In genomic region chr2:74481961-74482800, GRCh38 we compare ENCODE assay signal across 8 cellular contexts. TPM values are rescaled to one million over a fixed set of nuclear protein-coding genes. Genes with fewer than 3 reads are reported as not detected.
DNase-seq lines count a peak whose midpoint lies in the region; ATAC-seq and TF ChIP-seq lines count a peak whose summit lies in the region.

No MANE protein-coding gene starts in this region.

- intact Hi-C loops in left ventricle myocardium inferior (cut with micrococcal nuclease), result loop anchor here (5.0 to 10.0 kb wide), 2 partner anchors 63 to 105 kb away; no protein-coding TSS in a partner anchor

- H3K4me3 ChIP-seq in left ventricle myocardium inferior (peak overlapping the region; percentile 99), rectal smooth muscle tissue (ENCODE audit: low read length) (peak overlapping the region; percentile 91)

- H3K27me3 ChIP-seq in left ventricle myocardium inferior (ENCODE audit: low read depth) (no peaks in the 10 kb centered on the region), rectal smooth muscle tissue (ENCODE audit: control insufficient read depth, insufficient read depth, low read length) (no peaks in the 10 kb centered on the region)

- H3K9ac ChIP-seq in rectal smooth muscle tissue (ENCODE audit: low read length), result peak overlapping the region; percentile 78

- peak; percentile 84 for DNase-seq in activated effector memory CD4-positive, alpha-beta T cell treated with anti-CD3 and anti-CD28 coated beads, Interleukin-2, amount 50 U/mL, for 16 hours
- DNase-seq in activated effector memory CD4-positive, alpha-beta T cell treated with Interleukin-2 at 50 U/mL for 16 hours, result no peak
- DNase-seq in NCI-H510A (lab: John Stamatoyannopoulos, UW), result peak; percentile 35
- peak; percentile 48 for DNase-seq in activated gamma-delta T cell treated with Interleukin-2 at 50 U/mL for 16 hours
- no peak for DNase-seq in left ventricle myocardium inferior
- no peak for DNase-seq in HT-29 (ENCODE audit: low spot score)

- no peaks in the 10 kb centered on the region for H3K9me3 ChIP-seq in left ventricle myocardium inferior (replicated peaks)

- H3K4me1 ChIP-seq in left ventricle myocardium inferior (peaks cover 44% of the 10 kb centered on the region), rectal smooth muscle tissue (ENCODE audit: control insufficient read depth, insufficient read depth, low read length) (peaks cover 18% of the 10 kb centered on the region)

- H3K27ac ChIP-seq in left ventricle myocardium inferior (replicated peaks), result peak overlapping the region; percentile 97
- H3K27ac ChIP-seq in rectal smooth muscle tissue (ENCODE audit: low read depth, low read length), result peak overlapping the region; percentile 84

- peak; percentile 35 for ATAC-seq in HG02852 (IDR thresholded peaks at IDR 0.05; ENCODE audit: unreplicated experiment)

- no peak for TF ChIP-seq CTCF in left ventricle myocardium inferior (IDR thresholded peaks at IDR 0.05; ENCODE audit: borderline replicate concordance)

- H3K36me3 ChIP-seq in left ventricle myocardium inferior, result peaks cover 58% of the 10 kb centered on the region
- H3K36me3 ChIP-seq in rectal smooth muscle tissue (ENCODE audit: control insufficient read depth, insufficient read depth, low read length), result peaks cover 5% of the 10 kb centered on the region

RNA-seq across cellular contexts. Expression of gene CCDC142, which starts 0.6 kb away (rescaled TPM):
- total RNA-seq in left ventricle myocardium inferior, result 5.6 TPM
- 26.7 and 31.9 TPM in 2 replicates for total RNA-seq in HT-29 (2014; rRNA removed; shearing (Covaris generic))

RNA-seq across cellular contexts. Expression of gene TTC31, which starts 0.7 kb away (rescaled TPM):
- 9.5 TPM for total RNA-seq in left ventricle myocardium inferior
- 12.8 and 13.4 TPM in 2 replicates for total RNA-seq in HT-29 (2014; rRNA removed; shearing (Covaris generic))

RNA-seq across cellular contexts. Expression of gene MRPL53, which starts 9.7 kb away (rescaled TPM):
- 176 TPM for total RNA-seq in left ventricle myocardium inferior
- total RNA-seq in HT-29 (2014; rRNA removed; shearing (Covaris generic)), result 39.4 and 55.2 TPM in 2 replicates

RNA-seq across cellular contexts. Expression of gene MOGS, which starts 17.0 kb away (rescaled TPM):
- 19.5 TPM for total RNA-seq in left ventricle myocardium inferior
- total RNA-seq in HT-29 (2014; rRNA removed; shearing (Covaris generic)), result 84.7 and 91.9 TPM in 2 replicates

RNA-seq across cellular contexts. Expression of gene LBX2, which starts 17.2 kb away (rescaled TPM):
- 0.25 TPM for total RNA-seq in left ventricle myocardium inferior
- total RNA-seq in HT-29 (2014; rRNA removed; shearing (Covaris generic)), result 4.8 and 5.0 TPM in 2 replicates

Comparison
In these comparisons a context has a peak if more than half of its experiments do, and no peak if none do; other contexts are left out.
1. DNase-seq: peak in activated effector memory CD4-positive, alpha-beta T cell treated with anti-CD3 and anti-CD28 coated beads, Interleukin-2, amount 50 U/mL, for 16 hours (single experiment), NCI-H510A (single experiment) and activated gamma-delta T cell treated with Interleukin-2 at 50 U/mL for 16 hours (single experiment); none in activated effector memory CD4-positive, alpha-beta T cell treated with Interleukin-2 at 50 U/mL for 16 hours (single experiment), left ventricle myocardium inferior (single experiment) and HT-29 (single experiment).